ENCODE assay signal across 1 cellular context in genomic region chr7:2808891-2809660, GRCh38.
TF ChIP-seq lines count a peak whose summit lies in the region.

No MANE protein-coding gene starts in this region.

TF ChIP-seq in GM23338, 12 proteins besides CTCF, POLR2A, EP300 and RAD21 (continued from another document):
- TF ChIP-seq REST (IDR thresholded peaks at IDR 0.05; ENCODE audit: unreplicated experiment) (no peak), ZNF331 (CRISPR knock-in tag; IDR thresholded peaks at IDR 0.05; ENCODE audit: low read depth) (no peak), CREB1 (CRISPR knock-in tag; IDR thresholded peaks at IDR 0.05; ENCODE audit: low read depth) (no peak), EZH2 (IDR thresholded peaks at IDR 0.05; ENCODE audit: low read depth, unreplicated experiment) (no peak), ETS1 (IDR thresholded peaks at IDR 0.05) (no peak), NANOG (IDR thresholded peaks at IDR 0.05; ENCODE audit: borderline replicate concordance) (no peak), JUNB (IDR thresholded peaks at IDR 0.05; ENCODE audit: unreplicated experiment) (no peak)
